In the genomic region with DNA sequence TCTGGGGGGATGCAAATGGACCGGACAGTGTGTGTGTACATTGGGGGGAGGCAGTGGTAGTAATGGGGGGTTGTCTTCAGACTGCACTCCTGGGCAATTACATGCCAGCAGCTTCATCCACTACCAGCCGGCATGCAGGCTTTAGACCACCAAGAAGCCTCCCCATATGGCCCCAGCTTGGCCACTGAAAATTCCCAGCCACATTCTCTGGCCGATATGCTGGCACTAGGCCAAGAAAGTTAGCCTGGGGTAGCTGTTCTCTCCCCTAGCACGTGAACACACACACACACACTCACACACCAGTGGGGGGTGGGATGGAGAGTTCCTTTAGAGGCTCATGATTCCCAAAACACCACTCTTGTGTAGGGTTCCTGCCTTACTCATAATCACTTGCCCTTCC, we compare ENCODE assay signal across 22 cellular contexts. TPM values are rescaled to one million over a fixed set of nuclear protein-coding genes. Genes with fewer than 3 reads are reported as not detected.
DNase-seq lines count a peak whose midpoint lies in the region; ATAC-seq, FAIRE-seq and TF ChIP-seq lines count a peak whose summit lies in the region.
"Had no signal": no experiment of that assay in that cellular context is flagged by ENCODE, and none has a peak within 500 bp of the region (broad histone marks: within the 10 kb centered on the region; RNA-seq: fewer than 3 reads in every experiment).

No MANE protein-coding gene starts in this region.

- no peak overlapping the region for H3K4me3 Mint-ChIP-seq in progenitor cell of endocrine pancreas (ENCODE audit: low read depth)
- no peak overlapping the region for H3K4me3 Mint-ChIP-seq in activated T-cell treated with anti-CD3 and anti-CD28 coated beads, Interleukin-2, amount 50 U/mL, for 72 hours
- H3K4me3 Mint-ChIP-seq: CD8-positive, alpha-beta T cell had no signal

- H2BK20ac ChIP-seq in H1 (ENCODE audit: low read length), result no peak overlapping the region

- H4K91ac ChIP-seq in H1 (replicated peaks; ENCODE audit: insufficient read length, low read length), result no peak overlapping the region
- H4K91ac ChIP-seq in neuronal stem cell (ENCODE audit: low read depth, low read length, poor library complexity), result no peak overlapping the region

- H3K4me1 ChIP-seq in HEK293 (ENCODE audit: control insufficient read depth, insufficient read depth, low read length) (no peaks in the 10 kb centered on the region), H1 (replicated peaks in 1 of 4; ENCODE audit: control insufficient read depth in 3 of 4, insufficient read depth in 4 of 4, low read length in 3 of 4) (peaks cover 0 to 15% (median 13%) of the 10 kb centered on the region in 4 experiments; a peak in 6 of 7 replicates), neuronal stem cell (ENCODE audit: control insufficient read depth in 2 of 2, insufficient read depth in 1 of 2, low read depth in 1 of 2, low read length in 2 of 2) (peaks cover 10 to 34% of the 10 kb centered on the region in 2 donors)

- H2AK5ac ChIP-seq in H1 (ENCODE audit: low read depth, low read length) (no peak overlapping the region), neuronal stem cell (ENCODE audit: low read depth, low read length) (peak overlapping the region; percentile 66)

- POLR2A ChIA-PET in HEK293 (lab: Yijun Ruan, JAX), result no interaction called here
- POLR2A ChIA-PET in H1 (lab: Charles Lee; ENCODE audit: partially characterized antibody), result no interaction called here

- peaks cover 4% of the 10 kb centered on the region; the same call in 1 of the 2 replicates for H3K23me2 ChIP-seq in H1 (ENCODE audit: low read depth, low read length)

- WGBS in H1 (ENCODE audit: extremely low coverage in 1 of 2, insufficient coverage in 1 of 2, insufficient read length in 1 of 2, insufficient replicate concordance in 2 of 2, low coverage in 1 of 2, low lambda C conversion rate in 2 of 2, missing lambda C conversion rate in 1 of 2), 2 experiments, result 55% methylated on average over 4 of the region's 4 CpGs; no CpG with 5 or more reads in 1 of the 2 experiments
- no CpG with 5 or more reads among the region's 4 CpGs for WGBS in neuronal stem cell (ENCODE audit: extremely low coverage in 2 of 2, insufficient read length in 2 of 2, insufficient replicate concordance in 1 of 2), 2 donors

- H2AFZ ChIP-seq in H1 (ENCODE audit: low read length) (no peak overlapping the region), neuronal stem cell (ENCODE audit: low read length) (no peak overlapping the region)
- H2AFZ ChIP-seq: GM23248 had no signal

- H3K4me1 Mint-ChIP-seq in progenitor cell of endocrine pancreas (ENCODE audit: low read depth), result peaks cover 8% of the 10 kb centered on the region
- peaks cover 27% of the 10 kb centered on the region for H3K4me1 Mint-ChIP-seq in activated T-cell treated with anti-CD3 and anti-CD28 coated beads, Interleukin-2, amount 50 U/mL, for 72 hours (ENCODE audit: low read depth)

- TF ChIP-seq POLR2A in H1 (IDR thresholded peaks at IDR 0.05; ENCODE audit: control extremely low read depth in 1 of 2, low read depth in 2 of 2, low read length in 2 of 2), result no peak

- H3K27ac Mint-ChIP-seq in progenitor cell of endocrine pancreas, result no peak overlapping the region
- H3K27ac Mint-ChIP-seq in activated T-cell treated with anti-CD3 and anti-CD28 coated beads, Interleukin-2, amount 50 U/mL, for 72 hours, result no peak overlapping the region
- H3K27ac Mint-ChIP-seq: CD14-positive monocyte; CD8-positive, alpha-beta T cell had no signal

- H2BK12ac ChIP-seq in H1 (ENCODE audit: low read depth, low read length) (no peak overlapping the region), neuronal stem cell (ENCODE audit: low read length) (no peak overlapping the region)

- no peak overlapping the region for H3K4me3 ChIP-seq in HEK293 (ENCODE audit: low read depth, low read length)
- no peak overlapping the region for H3K4me3 ChIP-seq in H1 (ENCODE audit: extremely low read depth in 1 of 4, insufficient read depth in 2 of 4, low read depth in 3 of 4, low read length in 4 of 4)
- no peak overlapping the region for H3K4me3 ChIP-seq in neuronal stem cell (ENCODE audit: low read length in 2 of 2)
- H3K4me3 ChIP-seq: GM23248 had no signal

- H2BK15ac ChIP-seq in H1 (ENCODE audit: low read length) (0 out of 2 replicates have a peak overlapping the region, but pooled peaks have one; percentile 16), neuronal stem cell (ENCODE audit: low read length) (no peak overlapping the region)

- no peak overlapping the region for H3K4ac ChIP-seq in H1 (replicated peaks; ENCODE audit: insufficient read length, low read depth, low read length)
- H3K4ac ChIP-seq in neuronal stem cell (ENCODE audit: low read length), result no peak overlapping the region

- H3K36me3 ChIP-seq in HEK293 (ENCODE audit: control insufficient read depth in 2 of 2, insufficient read depth in 1 of 2, low read length in 2 of 2) (no peaks in the 10 kb centered on the region), H1 (ENCODE audit: control insufficient read depth in 2 of 4, insufficient read depth in 4 of 4, low read length in 3 of 4) (no peaks in the 10 kb centered on the region), neuronal stem cell (replicated peaks in 1 of 2; ENCODE audit: control insufficient read depth in 2 of 2, insufficient read depth in 2 of 2, low read length in 2 of 2) (no peaks in the 10 kb centered on the region)

- H3K79me2 ChIP-seq in H1 (ENCODE audit: control insufficient read depth in 1 of 2, insufficient read depth in 2 of 2, low read length in 2 of 2), result no peaks in the 10 kb centered on the region

- no peak for TF ChIP-seq RAD21 in H1 (IDR thresholded peaks at IDR 0.05 in 1 of 2, conservative IDR thresholded peaks at IDR 0.05 in 1 of 2; ENCODE audit: low read depth in 2 of 2, low read length in 2 of 2)

- H4K8ac ChIP-seq in H1 (ENCODE audit: extremely low read depth, insufficient read depth, low read length) (no peak overlapping the region), neuronal stem cell (ENCODE audit: low read depth, low read length) (no peak overlapping the region)

- DNase-seq in NCI-H1417 (lab: John Stamatoyannopoulos, UW), result peak in 2 of 3 experiments; percentile 10 to 42
- no peak for DNase-seq in NCI-H1417 treated with DMSO at 0.1 percent for 48 hours (lab: John Stamatoyannopoulos, UW)
- no peak for DNase-seq in H1 (ENCODE audit: low read depth in 1 of 2, low spot score in 2 of 2)
- DNase-seq in neuronal stem cell (ENCODE audit: low spot score), result no peak
- no peak for DNase-seq in T1000 (lab: John Stamatoyannopoulos, UW)
- DNase-seq in progenitor cell of endocrine pancreas (ENCODE audit: low spot score, unreplicated experiment), result no peak
- no peak for DNase-seq in activated T-cell treated with anti-CD3 and anti-CD28 coated beads, Interleukin-2, amount 50 U/mL, for 72 hours
- DNase-seq: COR-L47, DMS153, DMS79 treated with DMSO at 0.1 percent for 48 hours, EL, GM23248, H7 had no signal

- H3K27ac ChIP-seq in HEK293 (ENCODE audit: extremely low read depth, low read depth, low read length) (no peak overlapping the region), H1 (ENCODE audit: low read depth, low read length) (no peak overlapping the region), neuronal stem cell (replicated peaks; ENCODE audit: low read length) (no peak overlapping the region)
- H3K27ac ChIP-seq: 22Rv1, GM23248 had no signal

- H3K9ac ChIP-seq in H1 (replicated peaks in 1 of 4; ENCODE audit: extremely low read depth in 1 of 4, low read depth in 3 of 4, low read length in 3 of 4) (no peak overlapping the region), neuronal stem cell (ENCODE audit: low read depth, low read length, poor library complexity) (no peak overlapping the region)
- H3K9ac ChIP-seq: GM23248 had no signal

- no peaks in the 10 kb centered on the region for H3K9me3 Mint-ChIP-seq in progenitor cell of endocrine pancreas (ENCODE audit: low read depth)
- no peaks in the 10 kb centered on the region for H3K9me3 Mint-ChIP-seq in activated T-cell treated with anti-CD3 and anti-CD28 coated beads, Interleukin-2, amount 50 U/mL, for 72 hours
- H3K9me3 Mint-ChIP-seq: CD8-positive, alpha-beta T cell had no signal

- H4K5ac ChIP-seq in H1 (ENCODE audit: insufficient read length, low read depth, low read length), result no peak overlapping the region

- H3K18ac ChIP-seq in H1 (ENCODE audit: extremely low read depth, low read length), result no peak overlapping the region
- no peak overlapping the region for H3K18ac ChIP-seq in neuronal stem cell (ENCODE audit: low read length)

- H4K20me1 ChIP-seq in H1 (replicated peaks in 1 of 2; ENCODE audit: control insufficient read depth in 1 of 2, insufficient read depth in 2 of 2, low read length in 2 of 2), result peaks cover 9 to 21% of the 10 kb centered on the region in 2 experiments

- no peak overlapping the region for H3K56ac ChIP-seq in H1 (replicated peaks; ENCODE audit: insufficient read length, low read depth, low read length)

- no peaks in the 10 kb centered on the region for H3K9me3 ChIP-seq in HEK293 (ENCODE audit: control insufficient read depth, insufficient read depth, low read depth, low read length)
- H3K9me3 ChIP-seq in H1 (ENCODE audit: insufficient read depth in 2 of 2, low read depth in 1 of 2, low read length in 1 of 2), result no peaks in the 10 kb centered on the region
- H3K9me3 ChIP-seq in neuronal stem cell (replicated peaks in 1 of 2; ENCODE audit: control insufficient read depth in 2 of 2, insufficient read depth in 1 of 2, low read depth in 1 of 2, low read length in 2 of 2), result peaks cover 0 to 4% of the 10 kb centered on the region in 2 donors

- no peaks in the 10 kb centered on the region for H3K36me3 Mint-ChIP-seq in progenitor cell of endocrine pancreas (ENCODE audit: insufficient read depth)
- no peaks in the 10 kb centered on the region for H3K36me3 Mint-ChIP-seq in activated T-cell treated with anti-CD3 and anti-CD28 coated beads, Interleukin-2, amount 50 U/mL, for 72 hours (ENCODE audit: insufficient read depth in 2 of 2)
- H3K36me3 Mint-ChIP-seq: CD8-positive, alpha-beta T cell had no signal

- H3K79me1 ChIP-seq in H1 (ENCODE audit: low read depth, low read length) (no peaks in the 10 kb centered on the region), neuronal stem cell (ENCODE audit: low read depth, low read length) (no peaks in the 10 kb centered on the region)

- CTCF ChIA-PET in HEK293 (lab: Yijun Ruan, JAX), result interaction anchor here (0.8 to 1.8 kb wide), 2 partner anchors 14 to 222 kb away, joined by 6 to 10 read pairs; no protein-coding TSS in a partner anchor
- CTCF ChIA-PET in H1 (lab: Charles Lee; ENCODE audit: partially characterized antibody), result interaction anchor here (0.7 to 1.8 kb wide), 7 partner anchors 20 to 198 kb away, joined by 3 to 5 read pairs (median 3); a partner anchor contains a TSS

- H2BK120ac ChIP-seq in H1 (replicated peaks; ENCODE audit: low read depth, low read length) (no peak overlapping the region), neuronal stem cell (ENCODE audit: low read depth, low read length) (no peak overlapping the region)

- H3K27me3 Mint-ChIP-seq in progenitor cell of endocrine pancreas, result peaks cover 73% of the 10 kb centered on the region
- peaks cover 63% of the 10 kb centered on the region for H3K27me3 Mint-ChIP-seq in activated T-cell treated with anti-CD3 and anti-CD28 coated beads, Interleukin-2, amount 50 U/mL, for 72 hours (ENCODE audit: low read depth)

- no peak for FAIRE-seq in H1 (lab: Jason Lieb, UNC)
- FAIRE-seq: D721Med, G401.6, GM12891 had no signal

- no peak for TF ChIP-seq EP300 in H1 (IDR thresholded peaks at IDR 0.05; ENCODE audit: borderline replicate concordance in 1 of 2, low read depth in 2 of 2, low read length in 2 of 2)

- peaks cover 57 to 71% (median 64%) of the 10 kb centered on the region in 4 experiments for H3K27me3 ChIP-seq in H1 (replicated peaks in 1 of 4; ENCODE audit: control insufficient read depth in 3 of 4, extremely low read depth in 1 of 4, insufficient read depth in 3 of 4, low read length in 3 of 4)
- H3K27me3 ChIP-seq in neuronal stem cell (ENCODE audit: control insufficient read depth in 3 of 3, insufficient read depth in 3 of 3, low read depth in 1 of 3, low read length in 3 of 3), result peaks cover 22 to 75% (median 49%) of the 10 kb centered on the region in 3 experiments

- no peak for ATAC-seq in activated T-cell treated with anti-CD3 and anti-CD28 coated beads, Interleukin-2, amount 50 U/mL, for 72 hours (replicated peaks in 1 of 2)
- ATAC-seq: CD8-positive, alpha-beta T cell had no signal

- no peak overlapping the region for H3K23ac ChIP-seq in H1 (ENCODE audit: insufficient read length)
- peak overlapping the region; percentile 50 for H3K23ac ChIP-seq in neuronal stem cell (ENCODE audit: low read depth, low read length, poor library complexity)

- H2BK5ac ChIP-seq in H1 (ENCODE audit: low read depth, low read length) (no peak overlapping the region), neuronal stem cell (ENCODE audit: low read length) (no peak overlapping the region)

- H3K14ac ChIP-seq in H1 (ENCODE audit: insufficient read length) (no peak overlapping the region), neuronal stem cell (ENCODE audit: low read length) (no peak overlapping the region)

- no peak for TF ChIP-seq CTCF in HEK293 (tag by site-specific recombination; IDR thresholded peaks at IDR 0.05)
- no peak for TF ChIP-seq CTCF in H1 (IDR thresholded peaks at IDR 0.05; ENCODE audit: control extremely low read depth in 1 of 3, insufficient read depth in 1 of 3, low read depth in 1 of 3, low read length in 3 of 3)
- no peak for TF ChIP-seq CTCF in progenitor cell of endocrine pancreas (IDR thresholded peaks at IDR 0.05; ENCODE audit: unreplicated experiment)

- H3K4me2 ChIP-seq in H1 (ENCODE audit: insufficient read depth in 1 of 2, low read depth in 2 of 2, low read length in 2 of 2) (no peak overlapping the region), neuronal stem cell (ENCODE audit: insufficient read depth, low read length, poor library complexity, severe bottlenecking) (no peak overlapping the region)

RNA-seq across cellular contexts. Expression of a gene that starts 3.6 kb away (rescaled TPM):
- 7.8 and 12.1 TPM in 2 replicates for total RNA-seq in H1 (2021; fragmentation: NEBNext Ultra II Directional; extraction: Animal tissue kit (Norgen Biotek cat#: 25700))
- polyA plus RNA-seq in H1 (2011; rRNA removed), result 24.6 and 42.1 TPM in 2 replicates
- polyA plus RNA-seq in H1 (2011; cell fraction: cytosol; rRNA removed), result 29.6 TPM
- polyA plus RNA-seq in H1 (2011; cell fraction: nucleus; rRNA removed), result 136 TPM
- polyA plus RNA-seq in H1 (2012, experiment 1 of 2), result 11.8 to 25.7 TPM (median 17.2 TPM) in 4 replicates
- 11.5 TPM for polyA plus RNA-seq in H1 (2012, experiment 2 of 2)
- 20.1 TPM for polyA plus RNA-seq in H1 (2013, experiment 1 of 2)
- polyA plus RNA-seq in H1 (2013, experiment 2 of 2), result 18.8 TPM
- polyA minus RNA-seq in H1 (2011; rRNA and poly(A)+ RNA removed), result 6.2 and 7.0 TPM in 2 replicates
- polyA minus RNA-seq in H1 (2011; cell fraction: cytosol; rRNA and poly(A)+ RNA removed), result 4.0 TPM
- polyA minus RNA-seq in H1 (2011; cell fraction: nucleus; rRNA and poly(A)+ RNA removed), result 15.6 TPM
- polyA plus RNA-seq in neuronal stem cell (2013, experiment 1 of 2), result 9.5 TPM
- polyA plus RNA-seq in neuronal stem cell (2013, experiment 2 of 2), result 8.8 TPM
- 9.9 and 10.2 TPM in 2 replicates for total RNA-seq in progenitor cell of endocrine pancreas
- 10 to 100 TPM; 21.5 to 26.6 TPM for total RNA-seq in activated T-cell treated with anti-CD3 and anti-CD28 coated beads, Interleukin-2, amount 50 U/mL, for 72 hours

RNA-seq across cellular contexts. Expression of a gene that starts 36.0 kb away (rescaled TPM):
- total RNA-seq in H1 (2021; fragmentation: NEBNext Ultra II Directional; extraction: Animal tissue kit (Norgen Biotek cat#: 25700)), result not detected in 2 replicates
- polyA plus RNA-seq in H1 (2011; rRNA removed), result 0.03 TPM in 1 of 2 replicates, not detected in the other
- polyA plus RNA-seq in H1 (2011; cell fraction: cytosol; rRNA removed), result not detected
- not detected for polyA plus RNA-seq in H1 (2011; cell fraction: nucleus; rRNA removed)
- 0.06 TPM in 1 of 4 replicates, not detected in the others for polyA plus RNA-seq in H1 (2012, experiment 1 of 2)
- polyA plus RNA-seq in H1 (2012, experiment 2 of 2), result 0.07 TPM
- not detected for polyA plus RNA-seq in H1 (2013, experiment 1 of 2)
- not detected for polyA plus RNA-seq in H1 (2013, experiment 2 of 2)
- polyA minus RNA-seq in H1 (2011; rRNA and poly(A)+ RNA removed), result not detected in 2 replicates
- polyA minus RNA-seq in H1 (2011; cell fraction: cytosol; rRNA and poly(A)+ RNA removed), result not detected
- not detected for polyA minus RNA-seq in H1 (2011; cell fraction: nucleus; rRNA and poly(A)+ RNA removed)
- not detected for polyA plus RNA-seq in neuronal stem cell (2013, experiment 1 of 2)
- not detected for polyA plus RNA-seq in neuronal stem cell (2013, experiment 2 of 2)
- not detected in 2 replicates for total RNA-seq in progenitor cell of endocrine pancreas
- not detected for total RNA-seq in activated T-cell treated with anti-CD3 and anti-CD28 coated beads, Interleukin-2, amount 50 U/mL, for 72 hours
- total RNA-seq: A673; CD8-positive, alpha-beta T cell; H7 had no signal

RNA-seq across cellular contexts. Expression of a gene that starts 57.4 kb away (rescaled TPM):
- not detected in 2 replicates for total RNA-seq in H1 (2021; fragmentation: NEBNext Ultra II Directional; extraction: Animal tissue kit (Norgen Biotek cat#: 25700))
- polyA plus RNA-seq in H1 (2011; rRNA removed), result not detected in 2 replicates
- polyA plus RNA-seq in H1 (2011; cell fraction: cytosol; rRNA removed), result not detected
- 0.07 TPM for polyA plus RNA-seq in H1 (2011; cell fraction: nucleus; rRNA removed)
- polyA plus RNA-seq in H1 (2012, experiment 1 of 2), result not detected in 4 replicates
- polyA plus RNA-seq in H1 (2012, experiment 2 of 2), result not detected
- not detected for polyA plus RNA-seq in H1 (2013, experiment 1 of 2)
- not detected for polyA plus RNA-seq in H1 (2013, experiment 2 of 2)
- polyA minus RNA-seq in H1 (2011; rRNA and poly(A)+ RNA removed), result 0.16 TPM in 1 of 2 replicates, not detected in the other
- not detected for polyA minus RNA-seq in H1 (2011; cell fraction: cytosol; rRNA and poly(A)+ RNA removed)
- polyA minus RNA-seq in H1 (2011; cell fraction: nucleus; rRNA and poly(A)+ RNA removed), result not detected
- polyA plus RNA-seq in neuronal stem cell (2013, experiment 1 of 2), result not detected
- polyA plus RNA-seq in neuronal stem cell (2013, experiment 2 of 2), result not detected
- total RNA-seq in progenitor cell of endocrine pancreas, result not detected in 2 replicates
- not detected for total RNA-seq in activated T-cell treated with anti-CD3 and anti-CD28 coated beads, Interleukin-2, amount 50 U/mL, for 72 hours
- total RNA-seq: A673; CD8-positive, alpha-beta T cell; GM23248; H7 had no signal
- polyA plus RNA-seq: BJ, CD14-positive monocyte, GM23248 had no signal

Comparison
In these comparisons a context has a peak if more than half of its experiments do, and no peak if none do; other contexts are left out.
1. DNase-seq: peak in NCI-H1417 (2 of 3); none in NCI-H1417 treated with DMSO at 0.1 percent for 48 hours (single experiment), H1 (0 of 2), neuronal stem cell (single experiment), T1000 (single experiment), progenitor cell of endocrine pancreas (single experiment) and activated T-cell treated with anti-CD3 and anti-CD28 coated beads, Interleukin-2, amount 50 U/mL, for 72 hours (0 of 2).